ENCODE assay signal across 1 cellular context in the genomic region with DNA sequence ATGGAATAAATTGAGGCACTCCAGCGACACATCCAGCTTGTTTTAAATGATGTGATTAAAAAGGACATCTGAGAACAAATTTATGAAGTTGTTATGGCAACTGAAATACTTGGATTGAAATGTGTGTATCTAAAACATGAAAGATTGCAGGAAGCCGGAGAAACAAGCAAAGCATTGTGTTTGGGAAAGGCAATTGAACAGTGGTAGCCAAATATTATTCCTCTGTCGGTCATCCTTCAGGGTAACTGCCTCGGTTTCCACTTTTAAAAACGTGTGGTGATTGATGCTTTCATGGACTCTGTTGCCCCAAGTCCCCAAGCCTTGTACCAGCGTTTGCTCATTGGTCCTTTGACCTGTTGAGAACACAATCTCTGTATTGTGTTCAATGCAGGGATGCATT.
TF ChIP-seq lines count a peak whose summit lies in the region.

No MANE protein-coding gene starts in this region.

TF ChIP-seq in GM23338, 12 proteins besides CTCF, POLR2A, EP300 and RAD21 (continued from another document):
- TF ChIP-seq, protein P1, sequence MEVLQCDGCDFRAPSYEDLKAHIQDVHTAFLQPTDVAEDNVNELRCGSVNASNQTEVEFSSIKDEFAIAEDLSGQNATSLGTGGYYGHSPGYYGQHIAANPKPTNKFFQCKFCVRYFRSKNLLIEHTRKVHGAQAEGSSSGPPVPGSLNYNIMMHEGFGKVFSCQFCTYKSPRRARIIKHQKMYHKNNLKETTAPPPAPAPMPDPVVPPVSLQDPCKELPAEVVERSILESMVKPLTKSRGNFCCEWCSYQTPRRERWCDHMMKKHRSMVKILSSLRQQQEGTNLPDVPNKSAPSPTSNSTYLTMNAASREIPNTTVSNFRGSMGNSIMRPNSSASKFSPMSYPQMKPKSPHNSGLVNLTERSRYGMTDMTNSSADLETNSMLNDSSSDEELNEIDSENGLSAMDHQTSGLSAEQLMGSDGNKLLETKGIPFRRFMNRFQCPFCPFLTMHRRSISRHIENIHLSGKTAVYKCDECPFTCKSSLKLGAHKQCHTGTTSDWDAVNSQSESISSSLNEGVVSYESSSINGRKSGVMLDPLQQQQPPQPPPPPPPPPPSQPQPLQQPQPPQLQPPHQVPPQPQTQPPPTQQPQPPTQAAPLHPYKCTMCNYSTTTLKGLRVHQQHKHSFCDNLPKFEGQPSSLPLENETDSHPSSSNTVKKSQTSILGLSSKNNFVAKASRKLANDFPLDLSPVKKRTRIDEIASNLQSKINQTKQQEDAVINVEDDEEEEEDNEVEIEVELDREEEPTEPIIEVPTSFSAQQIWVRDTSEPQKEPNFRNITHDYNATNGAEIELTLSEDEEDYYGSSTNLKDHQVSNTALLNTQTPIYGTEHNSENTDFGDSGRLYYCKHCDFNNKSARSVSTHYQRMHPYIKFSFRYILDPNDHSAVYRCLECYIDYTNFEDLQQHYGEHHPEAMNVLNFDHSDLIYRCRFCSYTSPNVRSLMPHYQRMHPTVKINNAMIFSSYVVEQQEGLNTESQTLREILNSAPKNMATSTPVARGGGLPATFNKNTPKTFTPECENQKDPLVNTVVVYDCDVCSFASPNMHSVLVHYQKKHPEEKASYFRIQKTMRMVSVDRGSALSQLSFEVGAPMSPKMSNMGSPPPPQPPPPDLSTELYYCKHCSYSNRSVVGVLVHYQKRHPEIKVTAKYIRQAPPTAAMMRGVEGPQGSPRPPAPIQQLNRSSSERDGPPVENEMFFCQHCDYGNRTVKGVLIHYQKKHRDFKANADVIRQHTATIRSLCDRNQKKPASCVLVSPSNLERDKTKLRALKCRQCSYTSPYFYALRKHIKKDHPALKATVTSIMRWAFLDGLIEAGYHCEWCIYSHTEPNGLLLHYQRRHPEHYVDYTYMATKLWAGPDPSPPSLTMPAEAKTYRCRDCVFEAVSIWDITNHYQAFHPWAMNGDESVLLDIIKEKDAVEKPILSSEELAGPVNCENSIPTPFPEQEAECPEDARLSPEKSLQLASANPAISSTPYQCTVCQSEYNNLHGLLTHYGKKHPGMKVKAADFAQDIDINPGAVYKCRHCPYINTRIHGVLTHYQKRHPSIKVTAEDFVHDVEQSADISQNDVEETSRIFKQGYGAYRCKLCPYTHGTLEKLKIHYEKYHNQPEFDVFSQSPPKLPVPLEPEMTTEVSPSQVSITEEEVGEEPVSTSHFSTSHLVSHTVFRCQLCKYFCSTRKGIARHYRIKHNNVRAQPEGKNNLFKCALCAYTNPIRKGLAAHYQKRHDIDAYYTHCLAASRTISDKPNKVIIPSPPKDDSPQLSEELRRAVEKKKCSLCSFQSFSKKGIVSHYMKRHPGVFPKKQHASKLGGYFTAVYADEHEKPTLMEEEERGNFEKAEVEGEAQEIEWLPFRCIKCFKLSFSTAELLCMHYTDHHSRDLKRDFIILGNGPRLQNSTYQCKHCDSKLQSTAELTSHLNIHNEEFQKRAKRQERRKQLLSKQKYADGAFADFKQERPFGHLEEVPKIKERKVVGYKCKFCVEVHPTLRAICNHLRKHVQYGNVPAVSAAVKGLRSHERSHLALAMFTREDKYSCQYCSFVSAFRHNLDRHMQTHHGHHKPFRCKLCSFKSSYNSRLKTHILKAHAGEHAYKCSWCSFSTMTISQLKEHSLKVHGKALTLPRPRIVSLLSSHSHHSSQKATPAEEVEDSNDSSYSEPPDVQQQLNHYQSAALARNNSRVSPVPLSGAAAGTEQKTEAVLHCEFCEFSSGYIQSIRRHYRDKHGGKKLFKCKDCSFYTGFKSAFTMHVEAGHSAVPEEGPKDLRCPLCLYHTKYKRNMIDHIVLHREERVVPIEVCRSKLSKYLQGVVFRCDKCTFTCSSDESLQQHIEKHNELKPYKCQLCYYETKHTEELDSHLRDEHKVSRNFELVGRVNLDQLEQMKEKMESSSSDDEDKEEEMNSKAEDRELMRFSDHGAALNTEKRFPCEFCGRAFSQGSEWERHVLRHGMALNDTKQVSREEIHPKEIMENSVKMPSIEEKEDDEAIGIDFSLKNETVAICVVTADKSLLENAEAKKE (CRISPR knock-in tag; IDR thresholded peaks at IDR 0.05) = no peak
- TF ChIP-seq EZH2phosphoT487 (IDR thresholded peaks at IDR 0.05; ENCODE audit: unreplicated experiment) (no peak), NANOG (IDR thresholded peaks at IDR 0.05; ENCODE audit: borderline replicate concordance) (no peak), CREB1 (CRISPR knock-in tag; IDR thresholded peaks at IDR 0.05; ENCODE audit: low read depth) (no peak), ZNF114 (CRISPR knock-in tag; IDR thresholded peaks at IDR 0.05) (no peak), POLR2AphosphoS5 (IDR thresholded peaks at IDR 0.05; ENCODE audit: low read depth) (no peak), JUNB (IDR thresholded peaks at IDR 0.05; ENCODE audit: unreplicated experiment) (no peak)
- TF ChIP-seq, protein P2, sequence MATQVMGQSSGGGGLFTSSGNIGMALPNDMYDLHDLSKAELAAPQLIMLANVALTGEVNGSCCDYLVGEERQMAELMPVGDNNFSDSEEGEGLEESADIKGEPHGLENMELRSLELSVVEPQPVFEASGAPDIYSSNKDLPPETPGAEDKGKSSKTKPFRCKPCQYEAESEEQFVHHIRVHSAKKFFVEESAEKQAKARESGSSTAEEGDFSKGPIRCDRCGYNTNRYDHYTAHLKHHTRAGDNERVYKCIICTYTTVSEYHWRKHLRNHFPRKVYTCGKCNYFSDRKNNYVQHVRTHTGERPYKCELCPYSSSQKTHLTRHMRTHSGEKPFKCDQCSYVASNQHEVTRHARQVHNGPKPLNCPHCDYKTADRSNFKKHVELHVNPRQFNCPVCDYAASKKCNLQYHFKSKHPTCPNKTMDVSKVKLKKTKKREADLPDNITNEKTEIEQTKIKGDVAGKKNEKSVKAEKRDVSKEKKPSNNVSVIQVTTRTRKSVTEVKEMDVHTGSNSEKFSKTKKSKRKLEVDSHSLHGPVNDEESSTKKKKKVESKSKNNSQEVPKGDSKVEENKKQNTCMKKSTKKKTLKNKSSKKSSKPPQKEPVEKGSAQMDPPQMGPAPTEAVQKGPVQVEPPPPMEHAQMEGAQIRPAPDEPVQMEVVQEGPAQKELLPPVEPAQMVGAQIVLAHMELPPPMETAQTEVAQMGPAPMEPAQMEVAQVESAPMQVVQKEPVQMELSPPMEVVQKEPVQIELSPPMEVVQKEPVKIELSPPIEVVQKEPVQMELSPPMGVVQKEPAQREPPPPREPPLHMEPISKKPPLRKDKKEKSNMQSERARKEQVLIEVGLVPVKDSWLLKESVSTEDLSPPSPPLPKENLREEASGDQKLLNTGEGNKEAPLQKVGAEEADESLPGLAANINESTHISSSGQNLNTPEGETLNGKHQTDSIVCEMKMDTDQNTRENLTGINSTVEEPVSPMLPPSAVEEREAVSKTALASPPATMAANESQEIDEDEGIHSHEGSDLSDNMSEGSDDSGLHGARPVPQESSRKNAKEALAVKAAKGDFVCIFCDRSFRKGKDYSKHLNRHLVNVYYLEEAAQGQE (IDR thresholded peaks at IDR 0.05; ENCODE audit: unreplicated experiment) = no peak
